ENCODE assay signal across 18 cellular contexts in the genomic region with DNA sequence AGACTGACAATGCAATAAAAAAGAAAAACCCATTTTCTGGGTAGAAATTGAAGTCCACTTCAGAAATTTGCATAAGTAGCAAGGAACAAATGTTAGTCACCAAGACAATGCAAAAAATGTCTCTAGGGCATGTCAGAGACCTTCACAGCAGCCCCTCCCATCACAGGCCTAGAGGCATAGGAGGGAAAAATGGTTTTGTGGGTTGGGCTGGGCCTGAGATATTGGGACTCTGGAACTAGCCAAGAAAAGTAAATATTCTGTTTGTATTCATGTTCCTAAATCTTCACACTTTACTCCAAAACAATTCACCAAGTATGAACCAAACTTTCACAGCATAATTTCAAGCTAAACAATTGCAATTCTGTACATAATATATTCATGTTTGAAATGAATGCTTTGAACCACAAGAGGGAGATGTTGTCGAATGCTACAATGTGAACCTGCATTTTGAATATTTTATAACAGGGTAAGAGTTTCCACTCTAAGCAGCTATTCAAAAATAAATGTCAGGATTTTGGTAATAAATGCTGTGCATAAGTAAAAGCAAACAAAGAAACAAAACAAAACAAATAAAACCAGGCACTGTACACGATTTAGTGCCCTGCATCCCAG.
DNase-seq lines count a peak whose midpoint lies in the region; ATAC-seq, FAIRE-seq and TF ChIP-seq lines count a peak whose summit lies in the region.
"Had no signal": no experiment of that assay in that cellular context is flagged by ENCODE, and none has a peak within 500 bp of the region (broad histone marks: within the 10 kb centered on the region; RNA-seq: fewer than 3 reads in every experiment).

No MANE protein-coding gene starts in this region.

- no peak for TF ChIP-seq POLR2A in A549 (IDR thresholded peaks at IDR 0.05; ENCODE audit: low read length)
- no peak for TF ChIP-seq POLR2A in lower leg skin (IDR thresholded peaks at IDR 0.05)

- FAIRE-seq in A549 (lab: Jason Lieb, UNC): no peak

- H3K9me2 ChIP-seq in GM23248 (ENCODE audit: insufficient read depth) (no peaks in the 10 kb centered on the region), PC-3 (replicated peaks; ENCODE audit: low read length) (no peaks in the 10 kb centered on the region)

- H3K27ac ChIP-seq in A549 (no peak overlapping the region), GM23248 (no peak overlapping the region), PC-3 (ENCODE audit: low read length) (no peak overlapping the region), WERI-Rb-1 (no peak overlapping the region)
- H3K27ac ChIP-seq: neutrophil had no signal

- BruUV-seq in PC-3 (replicated peaks; lab: Mats Ljungman, UMichigan): no TSS peak

- H2AFZ ChIP-seq in GM23248 (no peak overlapping the region), PC-3 (ENCODE audit: low read length) (no peak overlapping the region)

- DNase-seq in A549 (ENCODE audit: low read depth in 1 of 2, low spot score in 1 of 2) (peak in 1 of 2 experiments; percentile 16), GM23248 (peak; percentile 34), PC-3 (peak; percentile 30), fibroblast of pulmonary artery (ENCODE audit: low read depth) (no peak), lower leg skin (ENCODE audit: low spot score in 2 of 2) (no peak), NCI-H774 (lab: John Stamatoyannopoulos, UW) (no peak), WERI-Rb-1 (no peak), cardiac septum (ENCODE audit: low spot score) (no peak)
- DNase-seq: activated CD4-positive, alpha-beta T cell treated with anti-CD3 and anti-CD28 coated beads, Interleukin-2, amount 10 ng/mL, durations not matched to agents 7 days and 5 days; activated gamma-delta T cell treated with Interleukin-2 at 50 U/mL for 16 hours; aorta; Caco-2; Karpas-422; kidney glomerular epithelial cell; NCI-H2171 treated with DMSO at 0.1 percent for 48 hours; NCI-H748 treated with DMSO at 0.1 percent for 48 hours; retina had no signal

- H4K20me1 ChIP-seq in GM23248 (ENCODE audit: insufficient read depth) (no peaks in the 10 kb centered on the region), PC-3 (ENCODE audit: low read length) (no peaks in the 10 kb centered on the region)

- H3K27me3 ChIP-seq in GM23248 (replicated peaks; ENCODE audit: insufficient read depth) (no peaks in the 10 kb centered on the region), PC-3 (ENCODE audit: low read length) (no peaks in the 10 kb centered on the region), WERI-Rb-1 (ENCODE audit: insufficient read depth, low read depth, severe bottlenecking) (no peaks in the 10 kb centered on the region)
- H3K27me3 ChIP-seq: neutrophil had no signal

- peak in 1 of 2 experiments; percentile 17; a peak in 2 of 5 replicates for TF ChIP-seq RAD21 in A549 (conservative IDR thresholded peaks at IDR 0.05 in 1 of 2, IDR thresholded peaks at IDR 0.05 in 1 of 2)

- intact Hi-C loops in PC-3 (cut with micrococcal nuclease): no loop called here
- intact Hi-C loops in lower leg skin (cut with DNase I; ENCODE audit: low total_unique reads): no loop called here
- intact Hi-C loops in cardiac septum (cut with DNase I): no loop called here

- H3K79me2 ChIP-seq in GM23248 (ENCODE audit: insufficient read depth): no peaks in the 10 kb centered on the region
- no peaks in the 10 kb centered on the region for H3K79me2 ChIP-seq in PC-3 (ENCODE audit: low read length)

- no peak for TF ChIP-seq EP300 in A549 (IDR thresholded peaks at IDR 0.05)

- CTCF ChIA-PET in A549 (lab: Yijun Ruan, JAX) (no interaction called here), PC-3 (lab: Charles Lee) (interaction anchor here (0.6 kb wide), 1 partner anchor 1765 kb away, joined by 4 read pairs; no protein-coding TSS in a partner anchor)

- H3K9ac ChIP-seq in GM23248 (no peak overlapping the region), PC-3 (ENCODE audit: low read length) (no peak overlapping the region)

- in situ Hi-C loops in GM23248 (cut with MboI): no loop called here

- 5% methylated on average over 2 of the region's 2 CpGs for WGBS in A549 (ENCODE audit: missing lambda C conversion rate)
- 60 to 63% methylated on average over 2 of the region's 2 CpGs for WGBS in GM23248 (ENCODE audit: low coverage in 1 of 2, low lambda C conversion rate in 2 of 2, missing lambda C conversion rate in 2 of 2), 2 experiments
- WGBS in lower leg skin, 2 donors: 81 to 84% methylated on average over 2 of the region's 2 CpGs

- H3F3A ChIP-seq in GM23248 (ENCODE audit: insufficient read depth): no peaks in the 10 kb centered on the region
- no peaks in the 10 kb centered on the region for H3F3A ChIP-seq in PC-3 (ENCODE audit: low read length, unreplicated experiment)

- H3K4me2 ChIP-seq in A549 (no peak overlapping the region), GM23248 (ENCODE audit: unreplicated experiment) (no peak overlapping the region), PC-3 (ENCODE audit: low read length) (no peak overlapping the region)

- ATAC-seq in A549: no peak
- ATAC-seq in PC-3: no peak

- H3K4me3 ChIP-seq in A549: no peak overlapping the region
- no peak overlapping the region for H3K4me3 ChIP-seq in GM23248
- H3K4me3 ChIP-seq in PC-3 (ENCODE audit: low read length): no peak overlapping the region
- no peak overlapping the region for H3K4me3 ChIP-seq in fibroblast of pulmonary artery (replicated peaks; ENCODE audit: low read depth, low read length)
- H3K4me3 ChIP-seq in lower leg skin (ENCODE audit: low read depth, poor library complexity, severe bottlenecking): no peak overlapping the region
- no peak overlapping the region for H3K4me3 ChIP-seq in WERI-Rb-1 (ENCODE audit: low read depth, low read length)

- no peaks in the 10 kb centered on the region for H3K4me1 ChIP-seq in A549
- no peaks in the 10 kb centered on the region for H3K4me1 ChIP-seq in GM23248 (ENCODE audit: insufficient read depth)
- no peaks in the 10 kb centered on the region for H3K4me1 ChIP-seq in PC-3 (ENCODE audit: insufficient read depth, low read length)
- H3K4me1 ChIP-seq: Caco-2 had no signal

- H3K9me3 ChIP-seq in A549 (peaks cover 3% of the 10 kb centered on the region; the same call in 1 of the 3 replicates), GM23248 (ENCODE audit: low read depth) (no peaks in the 10 kb centered on the region), PC-3 (ENCODE audit: low read length) (peaks cover 7% of the 10 kb centered on the region; the same call in 1 of the 2 replicates), WERI-Rb-1 (ENCODE audit: severe bottlenecking) (peaks cover 4% of the 10 kb centered on the region)
- H3K9me3 ChIP-seq: neutrophil had no signal

- H3K36me3 ChIP-seq in GM23248 (ENCODE audit: low read depth) (no peaks in the 10 kb centered on the region), PC-3 (ENCODE audit: low read depth, low read length) (no peaks in the 10 kb centered on the region), WERI-Rb-1 (no peaks in the 10 kb centered on the region)
- H3K36me3 ChIP-seq: neutrophil had no signal

- TF ChIP-seq CTCF in A549 (IDR thresholded peaks at IDR 0.05): no peak
- peak; percentile 59 for TF ChIP-seq CTCF in PC-3 (conservative IDR thresholded peaks at IDR 0.05; ENCODE audit: low read depth, low read length)
- TF ChIP-seq CTCF in fibroblast of pulmonary artery (IDR thresholded peaks at IDR 0.05; ENCODE audit: low read length, missing control alignments): peak; percentile 14
- no peak for TF ChIP-seq CTCF in lower leg skin (IDR thresholded peaks at IDR 0.05)
- TF ChIP-seq CTCF in WERI-Rb-1 (IDR thresholded peaks at IDR 0.05; ENCODE audit: low read depth, low read length): no peak

- POLR2A ChIA-PET in A549 (lab: Yijun Ruan, JAX) (no interaction called here), PC-3 (lab: Charles Lee; ENCODE audit: unreplicated experiment) (no interaction called here)

TF ChIP-seq in A549, 52 proteins besides CTCF, POLR2A, EP300 and RAD21:
- TF ChIP-seq, protein P1, sequence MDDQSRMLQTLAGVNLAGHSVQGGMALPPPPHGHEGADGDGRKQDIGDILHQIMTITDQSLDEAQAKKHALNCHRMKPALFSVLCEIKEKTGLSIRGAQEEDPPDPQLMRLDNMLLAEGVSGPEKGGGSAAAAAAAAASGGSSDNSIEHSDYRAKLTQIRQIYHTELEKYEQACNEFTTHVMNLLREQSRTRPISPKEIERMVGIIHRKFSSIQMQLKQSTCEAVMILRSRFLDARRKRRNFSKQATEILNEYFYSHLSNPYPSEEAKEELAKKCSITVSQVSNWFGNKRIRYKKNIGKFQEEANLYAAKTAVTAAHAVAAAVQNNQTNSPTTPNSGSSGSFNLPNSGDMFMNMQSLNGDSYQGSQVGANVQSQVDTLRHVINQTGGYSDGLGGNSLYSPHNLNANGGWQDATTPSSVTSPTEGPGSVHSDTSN (IDR thresholded peaks at IDR 0.05): no peak
- TF ChIP-seq ZFP36 (IDR thresholded peaks at IDR 0.05; ENCODE audit: borderline replicate concordance, partially characterized antibody): peak; percentile 74
- TF ChIP-seq RFX5 (IDR thresholded peaks at IDR 0.05): no peak
- TF ChIP-seq CHD4 (IDR thresholded peaks at IDR 0.05; ENCODE audit: borderline replicate concordance): no peak
- TF ChIP-seq KDM5A (IDR thresholded peaks at IDR 0.05): no peak
- TF ChIP-seq SMC3 (IDR thresholded peaks at IDR 0.05): no peak
- TF ChIP-seq RARB (CRISPR knock-in tag; IDR thresholded peaks at IDR 0.05): no peak
- no peak for TF ChIP-seq KDM1A (IDR thresholded peaks at IDR 0.05; ENCODE audit: low read depth)

Comparison
In these comparisons a context has a peak if more than half of its experiments do, and no peak if none do; other contexts are left out.
1. DNase-seq: peak in GM23248 (single experiment) and PC-3 (single experiment); none in fibroblast of pulmonary artery (single experiment), lower leg skin (0 of 2), NCI-H774 (single experiment), WERI-Rb-1 (single experiment) and cardiac septum (single experiment).
2. CTCF ChIP-seq: peak in PC-3 (single experiment) and fibroblast of pulmonary artery (single experiment); none in A549 (single experiment), lower leg skin (0 of 3) and WERI-Rb-1 (single experiment).